In the genomic region with DNA sequence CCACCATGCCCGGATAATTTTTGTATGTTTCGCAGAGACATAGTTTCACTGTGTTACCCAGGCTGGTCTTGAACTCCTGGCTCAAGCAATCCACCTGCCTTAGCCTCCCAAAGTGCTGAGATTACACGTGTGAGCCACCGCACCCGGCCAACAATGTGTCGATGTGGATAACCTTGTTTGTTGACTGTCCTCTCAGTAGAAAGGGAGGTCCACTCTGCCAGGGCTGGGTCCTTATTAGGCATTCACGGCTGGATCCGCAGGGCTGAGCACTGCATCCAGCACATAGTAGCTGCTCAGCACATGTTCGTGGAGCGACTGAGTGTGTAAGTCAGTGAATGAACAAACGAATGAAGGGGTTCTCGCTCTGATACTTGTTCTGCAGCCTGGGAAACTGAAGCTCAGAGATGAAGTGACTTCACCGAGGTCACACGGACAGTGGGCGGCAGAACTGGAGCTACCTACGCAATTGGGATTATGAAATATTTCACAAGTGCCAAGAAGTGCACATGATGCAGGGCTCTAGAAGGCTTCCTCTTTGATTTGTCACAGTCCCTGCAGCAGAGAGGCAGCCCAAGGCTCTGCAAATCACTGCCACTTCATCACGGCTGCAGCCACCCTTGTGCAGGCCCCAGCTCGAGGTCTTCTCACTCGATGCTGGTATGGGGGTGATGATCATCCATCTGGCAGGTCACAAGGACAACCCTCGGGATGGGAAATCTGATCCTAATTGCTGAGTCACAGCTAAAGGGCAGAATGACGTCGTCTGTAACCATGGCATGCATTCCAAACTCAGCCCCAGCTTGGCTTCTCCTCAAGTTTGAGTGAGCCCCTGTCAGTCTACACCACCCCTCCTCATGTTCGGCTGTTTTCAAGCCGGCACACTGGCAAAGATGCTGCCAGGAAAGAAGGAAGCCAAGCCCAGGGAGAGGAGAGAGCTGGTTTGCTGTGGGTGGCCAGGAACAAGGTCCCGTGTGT, we compare ENCODE assay signal across 1 cellular context.
TF ChIP-seq lines count a peak whose summit lies in the region.

No MANE protein-coding gene starts in this region.

TF ChIP-seq in HepG2, 621 proteins besides CTCF, POLR2A, EP300 and RAD21 (continued from another document and continues in another):
- TF ChIP-seq ATF7 (IDR thresholded peaks at IDR 0.05) (peak; percentile 71), ATF7 (CRISPR knock-in tag; IDR thresholded peaks at IDR 0.05) (peak; percentile 50), NFIC (IDR thresholded peaks at IDR 0.05; ENCODE audit: low read length) (no peak), HIVEP1 (CRISPR knock-in tag; IDR thresholded peaks at IDR 0.05) (peak; percentile 70), ZNF333 (CRISPR knock-in tag; IDR thresholded peaks at IDR 0.05; ENCODE audit: borderline replicate concordance) (0 out of 2 replicates have a peak, but pooled peaks have one; percentile 79), ZNF430 (CRISPR knock-in tag; IDR thresholded peaks at IDR 0.05) (peak; percentile 26; the same call in 1 of the 2 replicates), TOPORS (CRISPR knock-in tag; IDR thresholded peaks at IDR 0.05) (peak; percentile 83; the same call in 1 of the 2 replicates), TAF1 (CRISPR knock-in tag; IDR thresholded peaks at IDR 0.05) (peak; percentile 36; the same call in 1 of the 2 replicates), KDM3A (CRISPR knock-in tag; IDR thresholded peaks at IDR 0.05; ENCODE audit: low read depth) (no peak), ZNF12 (CRISPR knock-in tag; IDR thresholded peaks at IDR 0.05) (peak; percentile 77), KDM1A (CRISPR knock-in tag; IDR thresholded peaks at IDR 0.05) (peak; percentile 41), TEAD2 (CRISPR knock-in tag; IDR thresholded peaks at IDR 0.05) (0 out of 2 replicates have a peak, but pooled peaks have one; percentile 13), ZNF713 (CRISPR knock-in tag; IDR thresholded peaks at IDR 0.05) (no peak), RFXAP (CRISPR knock-in tag; IDR thresholded peaks at IDR 0.05; ENCODE audit: borderline replicate concordance) (peak; percentile 96), MEF2D (CRISPR knock-in tag; IDR thresholded peaks at IDR 0.05) (no peak; the same call in 1 of the 2 replicates), ZNF644 (CRISPR knock-in tag; IDR thresholded peaks at IDR 0.05; ENCODE audit: low read depth) (peak; percentile 87), HNF4A (CRISPR knock-in tag; IDR thresholded peaks at IDR 0.05) (peak; percentile 37; the same call in 1 of the 2 replicates), ZMYM4 (CRISPR knock-in tag; IDR thresholded peaks at IDR 0.05) (peak; percentile 9; the same call in 1 of the 2 replicates), MXD4 (CRISPR knock-in tag; IDR thresholded peaks at IDR 0.05) (0 out of 2 replicates have a peak, but pooled peaks have one; percentile 60), ESRRA (CRISPR knock-in tag; IDR thresholded peaks at IDR 0.05; ENCODE audit: low read depth) (peak; percentile 78), NONO (IDR thresholded peaks at IDR 0.05) (no peak), NONO (CRISPR knock-in tag; conservative IDR thresholded peaks at IDR 0.05) (peak; percentile 63), NR2C2 (CRISPR knock-in tag; IDR thresholded peaks at IDR 0.05; ENCODE audit: borderline replicate concordance) (no peak; the same call in 1 of the 2 replicates), MIXL1 (CRISPR knock-in tag; IDR thresholded peaks at IDR 0.05) (no peak), YY1 (IDR thresholded peaks at IDR 0.05; ENCODE audit: insufficient read depth, insufficient replicate concordance, low read depth, low read length) (no peak), GATA4 (IDR thresholded peaks at IDR 0.05; ENCODE audit: borderline replicate concordance, low read depth) (no peak), ZNF138 (CRISPR knock-in tag; IDR thresholded peaks at IDR 0.05; ENCODE audit: low read depth) (0 out of 2 replicates have a peak, but pooled peaks have one; percentile 0), AGO1 (IDR thresholded peaks at IDR 0.05; ENCODE audit: low read depth, low read length, poor library complexity, severe bottlenecking) (no peak), CEBPG (CRISPR knock-in tag; IDR thresholded peaks at IDR 0.05) (peak; percentile 94), U2AF2 (IDR thresholded peaks at IDR 0.05; ENCODE audit: low read depth, low read length) (no peak), MYNN (CRISPR knock-in tag; IDR thresholded peaks at IDR 0.05; ENCODE audit: low read depth) (no peak; the same call in 1 of the 2 replicates), KLF12 (CRISPR knock-in tag; IDR thresholded peaks at IDR 0.05; ENCODE audit: borderline replicate concordance) (0 out of 2 replicates have a peak, but pooled peaks have one; percentile 37), NPAS2 (CRISPR knock-in tag; IDR thresholded peaks at IDR 0.05; ENCODE audit: borderline replicate concordance) (no peak)
- TF ChIP-seq, protein P1, sequence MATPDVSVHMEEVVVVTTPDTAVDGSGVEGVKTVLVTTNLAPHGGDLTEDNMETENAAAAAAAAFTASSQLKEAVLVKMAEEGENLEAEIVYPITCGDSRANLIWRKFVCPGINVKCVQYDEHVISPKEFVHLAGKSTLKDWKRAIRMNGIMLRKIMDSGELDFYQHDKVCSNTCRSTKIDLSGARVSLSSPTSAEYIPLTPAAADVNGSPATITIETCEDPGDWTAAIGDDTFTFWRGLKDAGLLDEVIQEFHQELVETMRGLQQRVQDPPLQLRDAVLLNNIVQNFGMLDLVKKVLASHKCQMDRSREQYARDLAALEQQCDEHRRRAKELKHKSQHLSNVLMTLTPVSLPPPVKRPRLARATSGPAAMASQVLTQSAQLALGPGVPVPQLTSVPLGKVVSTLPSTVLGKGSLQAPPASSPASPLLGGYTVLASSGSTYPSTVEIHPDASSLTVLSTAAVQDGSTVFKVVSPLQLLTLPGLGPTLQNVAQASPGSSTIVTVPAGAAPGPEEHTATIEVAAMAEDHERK (CRISPR knock-in tag; IDR thresholded peaks at IDR 0.05; ENCODE audit: low read depth), result no peak
- TF ChIP-seq, protein P2, sequence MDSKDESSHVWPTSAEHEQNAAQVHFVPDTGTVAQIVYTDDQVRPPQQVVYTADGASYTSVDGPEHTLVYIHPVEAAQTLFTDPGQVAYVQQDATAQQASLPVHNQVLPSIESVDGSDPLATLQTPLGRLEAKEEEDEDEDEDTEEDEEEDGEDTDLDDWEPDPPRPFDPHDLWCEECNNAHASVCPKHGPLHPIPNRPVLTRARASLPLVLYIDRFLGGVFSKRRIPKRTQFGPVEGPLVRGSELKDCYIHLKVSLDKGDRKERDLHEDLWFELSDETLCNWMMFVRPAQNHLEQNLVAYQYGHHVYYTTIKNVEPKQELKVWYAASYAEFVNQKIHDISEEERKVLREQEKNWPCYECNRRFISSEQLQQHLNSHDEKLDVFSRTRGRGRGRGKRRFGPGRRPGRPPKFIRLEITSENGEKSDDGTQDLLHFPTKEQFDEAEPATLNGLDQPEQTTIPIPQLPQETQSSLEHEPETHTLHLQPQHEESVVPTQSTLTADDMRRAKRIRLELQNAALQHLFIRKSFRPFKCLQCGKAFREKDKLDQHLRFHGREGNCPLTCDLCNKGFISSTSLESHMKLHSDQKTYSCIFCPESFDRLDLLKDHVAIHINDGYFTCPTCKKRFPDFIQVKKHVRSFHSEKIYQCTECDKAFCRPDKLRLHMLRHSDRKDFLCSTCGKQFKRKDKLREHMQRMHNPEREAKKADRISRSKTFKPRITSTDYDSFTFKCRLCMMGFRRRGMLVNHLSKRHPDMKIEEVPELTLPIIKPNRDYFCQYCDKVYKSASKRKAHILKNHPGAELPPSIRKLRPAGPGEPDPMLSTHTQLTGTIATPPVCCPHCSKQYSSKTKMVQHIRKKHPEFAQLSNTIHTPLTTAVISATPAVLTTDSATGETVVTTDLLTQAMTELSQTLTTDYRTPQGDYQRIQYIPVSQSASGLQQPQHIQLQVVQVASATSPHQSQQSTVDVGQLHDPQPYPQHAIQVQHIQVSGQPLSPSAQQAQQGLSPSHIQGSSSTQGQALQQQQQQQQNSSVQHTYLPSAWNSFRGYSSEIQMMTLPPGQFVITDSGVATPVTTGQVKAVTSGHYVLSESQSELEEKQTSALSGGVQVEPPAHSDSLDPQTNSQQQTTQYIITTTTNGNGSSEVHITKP (CRISPR knock-in tag; IDR thresholded peaks at IDR 0.05; ENCODE audit: low read depth), result no peak
- TF ChIP-seq, protein P3, sequence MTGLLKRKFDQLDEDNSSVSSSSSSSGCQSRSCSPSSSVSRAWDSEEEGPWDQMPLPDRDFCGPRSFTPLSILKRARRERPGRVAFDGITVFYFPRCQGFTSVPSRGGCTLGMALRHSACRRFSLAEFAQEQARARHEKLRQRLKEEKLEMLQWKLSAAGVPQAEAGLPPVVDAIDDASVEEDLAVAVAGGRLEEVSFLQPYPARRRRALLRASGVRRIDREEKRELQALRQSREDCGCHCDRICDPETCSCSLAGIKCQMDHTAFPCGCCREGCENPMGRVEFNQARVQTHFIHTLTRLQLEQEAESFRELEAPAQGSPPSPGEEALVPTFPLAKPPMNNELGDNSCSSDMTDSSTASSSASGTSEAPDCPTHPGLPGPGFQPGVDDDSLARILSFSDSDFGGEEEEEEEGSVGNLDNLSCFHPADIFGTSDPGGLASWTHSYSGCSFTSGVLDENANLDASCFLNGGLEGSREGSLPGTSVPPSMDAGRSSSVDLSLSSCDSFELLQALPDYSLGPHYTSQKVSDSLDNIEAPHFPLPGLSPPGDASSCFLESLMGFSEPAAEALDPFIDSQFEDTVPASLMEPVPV (CRISPR knock-in tag; IDR thresholded peaks at IDR 0.05), result peak; percentile 75; the same call in 1 of the 2 replicates
- TF ChIP-seq, protein P4, sequence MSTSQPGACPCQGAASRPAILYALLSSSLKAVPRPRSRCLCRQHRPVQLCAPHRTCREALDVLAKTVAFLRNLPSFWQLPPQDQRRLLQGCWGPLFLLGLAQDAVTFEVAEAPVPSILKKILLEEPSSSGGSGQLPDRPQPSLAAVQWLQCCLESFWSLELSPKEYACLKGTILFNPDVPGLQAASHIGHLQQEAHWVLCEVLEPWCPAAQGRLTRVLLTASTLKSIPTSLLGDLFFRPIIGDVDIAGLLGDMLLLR (CRISPR knock-in tag; IDR thresholded peaks at IDR 0.05), result no peak
- TF ChIP-seq, protein P5, sequence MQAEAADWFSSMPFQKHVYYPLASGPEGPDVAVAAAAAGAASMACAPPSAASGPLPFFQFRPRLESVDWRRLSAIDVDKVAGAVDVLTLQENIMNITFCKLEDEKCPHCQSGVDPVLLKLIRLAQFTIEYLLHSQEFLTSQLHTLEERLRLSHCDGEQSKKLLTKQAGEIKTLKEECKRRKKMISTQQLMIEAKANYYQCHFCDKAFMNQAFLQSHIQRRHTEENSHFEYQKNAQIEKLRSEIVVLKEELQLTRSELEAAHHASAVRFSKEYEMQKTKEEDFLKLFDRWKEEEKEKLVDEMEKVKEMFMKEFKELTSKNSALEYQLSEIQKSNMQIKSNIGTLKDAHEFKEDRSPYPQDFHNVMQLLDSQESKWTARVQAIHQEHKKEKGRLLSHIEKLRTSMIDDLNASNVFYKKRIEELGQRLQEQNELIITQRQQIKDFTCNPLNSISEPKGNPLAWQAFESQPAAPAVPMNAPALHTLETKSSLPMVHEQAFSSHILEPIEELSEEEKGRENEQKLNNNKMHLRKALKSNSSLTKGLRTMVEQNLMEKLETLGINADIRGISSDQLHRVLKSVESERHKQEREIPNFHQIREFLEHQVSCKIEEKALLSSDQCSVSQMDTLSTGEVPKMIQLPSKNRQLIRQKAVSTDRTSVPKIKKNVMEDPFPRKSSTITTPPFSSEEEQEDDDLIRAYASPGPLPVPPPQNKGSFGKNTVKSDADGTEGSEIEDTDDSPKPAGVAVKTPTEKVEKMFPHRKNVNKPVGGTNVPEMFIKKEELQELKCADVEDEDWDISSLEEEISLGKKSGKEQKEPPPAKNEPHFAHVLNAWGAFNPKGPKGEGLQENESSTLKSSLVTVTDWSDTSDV (CRISPR knock-in tag; IDR thresholded peaks at IDR 0.05), result 0 out of 2 replicates have a peak, but pooled peaks have one; percentile 20
- TF ChIP-seq, protein P6, sequence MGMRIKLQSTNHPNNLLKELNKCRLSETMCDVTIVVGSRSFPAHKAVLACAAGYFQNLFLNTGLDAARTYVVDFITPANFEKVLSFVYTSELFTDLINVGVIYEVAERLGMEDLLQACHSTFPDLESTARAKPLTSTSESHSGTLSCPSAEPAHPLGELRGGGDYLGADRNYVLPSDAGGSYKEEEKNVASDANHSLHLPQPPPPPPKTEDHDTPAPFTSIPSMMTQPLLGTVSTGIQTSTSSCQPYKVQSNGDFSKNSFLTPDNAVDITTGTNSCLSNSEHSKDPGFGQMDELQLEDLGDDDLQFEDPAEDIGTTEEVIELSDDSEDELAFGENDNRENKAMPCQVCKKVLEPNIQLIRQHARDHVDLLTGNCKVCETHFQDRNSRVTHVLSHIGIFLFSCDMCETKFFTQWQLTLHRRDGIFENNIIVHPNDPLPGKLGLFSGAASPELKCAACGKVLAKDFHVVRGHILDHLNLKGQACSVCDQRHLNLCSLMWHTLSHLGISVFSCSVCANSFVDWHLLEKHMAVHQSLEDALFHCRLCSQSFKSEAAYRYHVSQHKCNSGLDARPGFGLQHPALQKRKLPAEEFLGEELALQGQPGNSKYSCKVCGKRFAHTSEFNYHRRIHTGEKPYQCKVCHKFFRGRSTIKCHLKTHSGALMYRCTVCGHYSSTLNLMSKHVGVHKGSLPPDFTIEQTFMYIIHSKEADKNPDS (CRISPR knock-in tag; IDR thresholded peaks at IDR 0.05), result no peak
- TF ChIP-seq, protein P7, sequence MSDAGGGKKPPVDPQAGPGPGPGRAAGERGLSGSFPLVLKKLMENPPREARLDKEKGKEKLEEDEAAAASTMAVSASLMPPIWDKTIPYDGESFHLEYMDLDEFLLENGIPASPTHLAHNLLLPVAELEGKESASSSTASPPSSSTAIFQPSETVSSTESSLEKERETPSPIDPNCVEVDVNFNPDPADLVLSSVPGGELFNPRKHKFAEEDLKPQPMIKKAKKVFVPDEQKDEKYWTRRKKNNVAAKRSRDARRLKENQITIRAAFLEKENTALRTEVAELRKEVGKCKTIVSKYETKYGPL (CRISPR knock-in tag; IDR thresholded peaks at IDR 0.05), result no peak
- TF ChIP-seq, protein P8, sequence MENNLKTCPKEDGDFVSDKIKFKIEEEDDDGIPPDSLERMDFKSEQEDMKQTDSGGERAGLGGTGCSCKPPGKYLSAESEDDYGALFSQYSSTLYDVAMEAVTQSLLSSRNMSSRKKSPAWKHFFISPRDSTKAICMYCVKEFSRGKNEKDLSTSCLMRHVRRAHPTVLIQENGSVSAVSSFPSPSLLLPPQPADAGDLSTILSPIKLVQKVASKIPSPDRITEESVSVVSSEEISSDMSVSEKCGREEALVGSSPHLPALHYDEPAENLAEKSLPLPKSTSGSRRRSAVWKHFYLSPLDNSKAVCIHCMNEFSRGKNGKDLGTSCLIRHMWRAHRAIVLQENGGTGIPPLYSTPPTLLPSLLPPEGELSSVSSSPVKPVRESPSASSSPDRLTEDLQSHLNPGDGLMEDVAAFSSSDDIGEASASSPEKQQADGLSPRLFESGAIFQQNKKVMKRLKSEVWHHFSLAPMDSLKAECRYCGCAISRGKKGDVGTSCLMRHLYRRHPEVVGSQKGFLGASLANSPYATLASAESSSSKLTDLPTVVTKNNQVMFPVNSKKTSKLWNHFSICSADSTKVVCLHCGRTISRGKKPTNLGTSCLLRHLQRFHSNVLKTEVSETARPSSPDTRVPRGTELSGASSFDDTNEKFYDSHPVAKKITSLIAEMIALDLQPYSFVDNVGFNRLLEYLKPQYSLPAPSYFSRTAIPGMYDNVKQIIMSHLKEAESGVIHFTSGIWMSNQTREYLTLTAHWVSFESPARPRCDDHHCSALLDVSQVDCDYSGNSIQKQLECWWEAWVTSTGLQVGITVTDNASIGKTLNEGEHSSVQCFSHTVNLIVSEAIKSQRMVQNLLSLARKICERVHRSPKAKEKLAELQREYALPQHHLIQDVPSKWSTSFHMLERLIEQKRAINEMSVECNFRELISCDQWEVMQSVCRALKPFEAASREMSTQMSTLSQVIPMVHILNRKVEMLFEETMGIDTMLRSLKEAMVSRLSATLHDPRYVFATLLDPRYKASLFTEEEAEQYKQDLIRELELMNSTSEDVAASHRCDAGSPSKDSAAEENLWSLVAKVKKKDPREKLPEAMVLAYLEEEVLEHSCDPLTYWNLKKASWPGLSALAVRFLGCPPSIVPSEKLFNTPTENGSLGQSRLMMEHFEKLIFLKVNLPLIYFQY (CRISPR knock-in tag; IDR thresholded peaks at IDR 0.05; ENCODE audit: borderline replicate concordance), result peak; percentile 22; the same call in 1 of the 2 replicates
